ENCODE assay signal across 2 cellular contexts in genomic region chr18:23529597-23529996, GRCh38.
TF ChIP-seq lines count a peak whose summit lies in the region.

No MANE protein-coding gene starts in this region.

TF ChIP-seq in IMR-90, 13 proteins besides CTCF, POLR2A, EP300 and RAD21:
- TF ChIP-seq FOS (IDR thresholded peaks at IDR 0.05; ENCODE audit: low read depth, low read length) = peak; percentile 49; the same call in 1 of the 2 replicates
- no peak for TF ChIP-seq BHLHE40 (IDR thresholded peaks at IDR 0.05; ENCODE audit: low read depth, low read length)

TF ChIP-seq in GM12878, 131 proteins besides CTCF, POLR2A, EP300 and RAD21:
- TF ChIP-seq ATF7 (IDR thresholded peaks at IDR 0.05; ENCODE audit: low read depth) (no peak), IKZF2 (IDR thresholded peaks at IDR 0.05) (no peak), RELB (IDR thresholded peaks at IDR 0.05; ENCODE audit: low read depth) (no peak), NFIC (IDR thresholded peaks at IDR 0.05; ENCODE audit: low read depth, low read length) (no peak), CBX3 (IDR thresholded peaks at IDR 0.05; ENCODE audit: borderline replicate concordance, low read depth) (no peak), ETV6 (conservative IDR thresholded peaks at IDR 0.05 in 1 of 2, IDR thresholded peaks at IDR 0.05 in 1 of 2; ENCODE audit: borderline replicate concordance in 1 of 2, low read depth in 1 of 2) (0 out of 4 replicates have a peak, but pooled peaks of 1 of the 2 experiments have one; percentile 33), TCF12 (IDR thresholded peaks at IDR 0.05; ENCODE audit: low read depth, low read length) (no peak), STAT3 (IDR thresholded peaks at IDR 0.05; ENCODE audit: low read depth, low read length) (no peak), ASH2L (IDR thresholded peaks at IDR 0.05; ENCODE audit: borderline replicate concordance, low read depth) (no peak), PBX3 (IDR thresholded peaks at IDR 0.05; ENCODE audit: insufficient replicate concordance, low read depth, low read length) (no peak), JUNB (IDR thresholded peaks at IDR 0.05) (peak; percentile 46; the same call in 1 of the 2 replicates), SPI1 (IDR thresholded peaks at IDR 0.05; ENCODE audit: borderline replicate concordance, insufficient read depth, low read depth, low read length) (no peak), NFXL1 (IDR thresholded peaks at IDR 0.05; ENCODE audit: borderline replicate concordance) (no peak), CREB1 (IDR thresholded peaks at IDR 0.05; ENCODE audit: low read depth) (peak; percentile 45; the same call in 1 of the 2 replicates), KAT2A (conservative IDR thresholded peaks at IDR 0.05; ENCODE audit: control insufficient read depth, low read depth, low read length) (no peak), BCL11A (IDR thresholded peaks at IDR 0.05; ENCODE audit: low read depth, low read length) (no peak), ZNF217 (IDR thresholded peaks at IDR 0.05) (no peak), ZZZ3 (IDR thresholded peaks at IDR 0.05; ENCODE audit: control insufficient read depth, insufficient read length, low read depth) (no peak), ZNF592 (IDR thresholded peaks at IDR 0.05) (no peak), MXI1 (IDR thresholded peaks at IDR 0.05; ENCODE audit: low read depth, low read length) (no peak), KLF5 (IDR thresholded peaks at IDR 0.05; ENCODE audit: partially characterized antibody) (no peak)
- TF ChIP-seq, protein P1, sequence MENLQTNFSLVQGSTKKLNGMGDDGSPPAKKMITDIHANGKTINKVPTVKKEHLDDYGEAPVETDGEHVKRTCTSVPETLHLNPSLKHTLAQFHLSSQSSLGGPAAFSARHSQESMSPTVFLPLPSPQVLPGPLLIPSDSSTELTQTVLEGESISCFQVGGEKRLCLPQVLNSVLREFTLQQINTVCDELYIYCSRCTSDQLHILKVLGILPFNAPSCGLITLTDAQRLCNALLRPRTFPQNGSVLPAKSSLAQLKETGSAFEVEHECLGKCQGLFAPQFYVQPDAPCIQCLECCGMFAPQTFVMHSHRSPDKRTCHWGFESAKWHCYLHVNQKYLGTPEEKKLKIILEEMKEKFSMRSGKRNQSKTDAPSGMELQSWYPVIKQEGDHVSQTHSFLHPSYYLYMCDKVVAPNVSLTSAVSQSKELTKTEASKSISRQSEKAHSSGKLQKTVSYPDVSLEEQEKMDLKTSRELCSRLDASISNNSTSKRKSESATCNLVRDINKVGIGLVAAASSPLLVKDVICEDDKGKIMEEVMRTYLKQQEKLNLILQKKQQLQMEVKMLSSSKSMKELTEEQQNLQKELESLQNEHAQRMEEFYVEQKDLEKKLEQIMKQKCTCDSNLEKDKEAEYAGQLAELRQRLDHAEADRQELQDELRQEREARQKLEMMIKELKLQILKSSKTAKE (IDR thresholded peaks at IDR 0.05; ENCODE audit: low read depth, poor library complexity, severe bottlenecking) = no peak
